In genomic region chr1:78728359-78728758, GRCh38 we compare ENCODE assay signal across 19 cellular contexts.
"Had no signal": no experiment of that assay in that cellular context is flagged by ENCODE, and none has a peak within 500 bp of the region (broad histone marks: within the 10 kb centered on the region; RNA-seq: fewer than 3 reads in every experiment).

No MANE protein-coding gene starts in this region.

- DNase-seq: KBM-7; NCI-H1092; NCI-H1105 treated with DMSO at 0.1 percent for 48 hours; NCI-H1417 treated with DMSO at 0.1 percent for 48 hours; NCI-H146; NCI-H1694 treated with DMSO at 0.1 percent for 48 hours; NCI-H1930; NCI-H2081; NCI-H2171; NCI-H226; NCI-H446; NCI-H510A; NCI-H524 treated with DMSO at 0.1 percent for 48 hours; NK-92 treated with Interleukin-12 subunit alpha and Interleukin-12 subunit beta, amount 100 ng/mL, for 24 hours; PC-3; Peyer's patch; SHP77; SK-N-SH; T-helper 1 cell had no signal

- ATAC-seq: PC-3 had no signal

- H3K4me1 ChIP-seq: Peyer's patch had no signal

- H3K27ac ChIP-seq: Peyer's patch had no signal

- H3K4me3 ChIP-seq: Peyer's patch had no signal

- H3K9me2 ChIP-seq: SK-N-SH had no signal

- H3K9me3 ChIP-seq: Peyer's patch, SK-N-SH had no signal

- H3K27me3 ChIP-seq: Peyer's patch had no signal

- H3K36me3 ChIP-seq: Peyer's patch had no signal

- H3K4me2 ChIP-seq: SK-N-SH had no signal
